18 cellular contexts compared by ENCODE assay signal in genomic region chr4:39339968-39340367, GRCh38. TPM values are rescaled to one million over a fixed set of nuclear protein-coding genes. Genes with fewer than 3 reads are reported as not detected.
A peak's percentile ranks its signal among the peaks of the same experiment; 100 is the strongest.
DNase-seq lines count a peak whose midpoint lies in the region; ATAC-seq, FAIRE-seq and TF ChIP-seq lines count a peak whose summit lies in the region.
"Had no signal": no experiment of that assay in that cellular context is flagged by ENCODE, and none has a peak within 500 bp of the region (broad histone marks: within the 10 kb centered on the region; RNA-seq: fewer than 3 reads in every experiment).

No MANE protein-coding gene starts in this region.

- WGBS in HepG2 (ENCODE audit: low lambda C conversion rate), result 42% methylated on average over 2 of the region's 2 CpGs
- WGBS in suprapubic skin, result 96% methylated on average over 2 of the region's 2 CpGs

- in situ Hi-C loops in HepG2 (cut with HindIII; ENCODE audit: extremely low pct_ligation_motif_present, low pct_unique_long_range_greater_than_20kb), result no loop called here

- peaks cover 8% of the 10 kb centered on the region for H3K36me3 Mint-ChIP-seq in T-helper 17 cell (ENCODE audit: low read depth)

- no peaks in the 10 kb centered on the region for H3K27me3 Mint-ChIP-seq in T-helper 17 cell
- H3K27me3 Mint-ChIP-seq: CD4-positive, alpha-beta memory T cell had no signal

- POLR2A ChIA-PET in HepG2 (lab: Yijun Ruan, JAX), result interaction anchor here (1.3 to 2.4 kb wide), 4 partner anchors 11 to 296 kb away, joined by 3 to 20 read pairs (median 6); partner anchors contain the start of gene RFC1

- H3K27ac ChIP-seq in HepG2 (ENCODE audit: extremely low read length, insufficient read depth, low read length), result peak overlapping the region; percentile 80
- peak overlapping the region; percentile 2 for H3K27ac ChIP-seq in upper lobe of right lung
- H3K27ac ChIP-seq in suprapubic skin, result no peak overlapping the region

- peak overlapping the region; percentile 60 for H3K4me2 ChIP-seq in HepG2 (ENCODE audit: low read depth, low read length)

- no peak overlapping the region for H2AFZ ChIP-seq in HepG2 (ENCODE audit: low read length)

- peaks cover 0 to 3% of the 10 kb centered on the region in 2 experiments; a peak in 1 of 5 replicates for H3K36me3 ChIP-seq in HepG2 (replicated peaks in 1 of 2; ENCODE audit: control insufficient read depth in 1 of 2, insufficient read depth in 2 of 2, low read length in 2 of 2)
- peaks cover 11% of the 10 kb centered on the region for H3K36me3 ChIP-seq in upper lobe of right lung
- peaks cover 28% of the 10 kb centered on the region for H3K36me3 ChIP-seq in suprapubic skin

- no TSS peak for BruUV-seq in HepG2 (replicated peaks; lab: Mats Ljungman, UMichigan)

- no peak overlapping the region for H3K4me3 Mint-ChIP-seq in T-helper 17 cell
- H3K4me3 Mint-ChIP-seq: CD4-positive, alpha-beta memory T cell; HFFc6 had no signal

- peaks cover 17% of the 10 kb centered on the region for H3K4me1 Mint-ChIP-seq in T-helper 17 cell

- H3K4me1 ChIP-seq in HepG2 (ENCODE audit: insufficient read depth, low read length) (peaks cover 83% of the 10 kb centered on the region), upper lobe of right lung (peaks cover 5% of the 10 kb centered on the region), suprapubic skin (no peaks in the 10 kb centered on the region)
- H3K4me1 ChIP-seq: HAP-1 had no signal

- H3K9ac ChIP-seq in HepG2 (ENCODE audit: insufficient read depth, low read depth, low read length), result no peak overlapping the region; the same call in 1 of the 2 replicates

- H3K27me3 ChIP-seq in HepG2 (ENCODE audit: control insufficient read depth in 1 of 2, insufficient read depth in 2 of 2, low read length in 2 of 2) (no peaks in the 10 kb centered on the region), upper lobe of right lung (no peaks in the 10 kb centered on the region), suprapubic skin (no peaks in the 10 kb centered on the region)

- CTCF ChIA-PET in HepG2 (lab: Yijun Ruan, JAX; ENCODE audit: low intra/inter-chr PET ratio, low total read pairs), result no interaction called here

- H3K9me3 ChIP-seq in T-helper 17 cell (ENCODE audit: control insufficient read depth, low read length, poor library complexity, severe bottlenecking) (no peaks in the 10 kb centered on the region), HepG2 (ENCODE audit: low read length) (no peaks in the 10 kb centered on the region), upper lobe of right lung (no peaks in the 10 kb centered on the region), suprapubic skin (no peaks in the 10 kb centered on the region)
- H3K9me3 ChIP-seq: HAP-1 had no signal

- intact Hi-C loops in HepG2 (cut with micrococcal nuclease; ENCODE audit: unreplicated experiment), result loop anchor here (2.0 to 5.0 kb wide), 2 partner anchors 37 to 67 kb away; partner anchors contain the start of gene KLB
- intact Hi-C loops in upper lobe of right lung (cut with DNase I), result no loop called here

- DNase-seq in T-helper 17 cell (no peak), HepG2 (ENCODE audit: low spot score) (no peak), upper lobe of right lung (no peak), NCI-H2171 (lab: John Stamatoyannopoulos, UW) (no peak), suprapubic skin (ENCODE audit: low spot score in 2 of 2) (no peak)
- DNase-seq: C1 segment of cervical spinal cord; Calu3; CD4-positive, alpha-beta memory T cell; COR-L47; DMS153; DND-41; GDM1; GOT3; HFFc6 had no signal

- no peak for TF ChIP-seq RAD21 in HepG2 (CRISPR knock-in tag; IDR thresholded peaks at IDR 0.05)

- H4K20me1 ChIP-seq in HepG2 (ENCODE audit: insufficient read depth, low read length), result no peaks in the 10 kb centered on the region

- TF ChIP-seq EP300 in HepG2 (IDR thresholded peaks at IDR 0.05; ENCODE audit: low read depth in 2 of 2, low read length in 2 of 2), result peak in 1 of 2 experiments; percentile 39; a peak in 1 of 4 replicates
- no peak for TF ChIP-seq EP300 in HepG2 (CRISPR knock-in tag; IDR thresholded peaks at IDR 0.05; ENCODE audit: borderline replicate concordance)
- TF ChIP-seq EP300 in suprapubic skin (IDR thresholded peaks at IDR 0.05), result no peak

- ATAC-seq in T-helper 17 cell (no peak), HepG2 (no peak), upper lobe of right lung (no peak), HG03354 (IDR thresholded peaks at IDR 0.05; ENCODE audit: poor library complexity, severe bottlenecking, unreplicated experiment) (no peak)
- ATAC-seq: GM12878 had no signal

- FAIRE-seq in HepG2 (lab: Jason Lieb, UNC), result no peak
- FAIRE-seq: GM12878, H54 had no signal

- TF ChIP-seq POLR2A in HepG2 (IDR thresholded peaks at IDR 0.05; ENCODE audit: insufficient read depth in 1 of 2, low read depth in 2 of 2, low read length in 2 of 2) (no peak), suprapubic skin (IDR thresholded peaks at IDR 0.05) (no peak)

- H3K4me3 ChIP-seq in HepG2 (replicated peaks in 1 of 3; ENCODE audit: insufficient read depth in 1 of 3, low read depth in 2 of 3, low read length in 3 of 3) (no peak overlapping the region; a peak in 1 of 6 replicates), upper lobe of right lung (no peak overlapping the region), suprapubic skin (no peak overlapping the region)
- H3K4me3 ChIP-seq: GM12878, HAP-1 had no signal

- H3K79me2 ChIP-seq in HepG2 (ENCODE audit: insufficient read depth, low read length), result peaks cover 62% of the 10 kb centered on the region

- TF ChIP-seq CTCF in HepG2 (CRISPR knock-in tag; IDR thresholded peaks at IDR 0.05), result no peak
- no peak for TF ChIP-seq CTCF in upper lobe of right lung (IDR thresholded peaks at IDR 0.05)
- TF ChIP-seq CTCF in suprapubic skin (IDR thresholded peaks at IDR 0.05), result no peak

- H3K27ac Mint-ChIP-seq in T-helper 17 cell, result peak overlapping the region; percentile 32
- H3K27ac Mint-ChIP-seq: CD4-positive, alpha-beta memory T cell; HFFc6 had no signal

TF ChIP-seq in HepG2, 621 proteins besides CTCF, POLR2A, EP300 and RAD21:
- TF ChIP-seq RFX3 (CRISPR knock-in tag; IDR thresholded peaks at IDR 0.05), result no peak
- no peak for TF ChIP-seq ZNF468 (CRISPR knock-in tag; IDR thresholded peaks at IDR 0.05)
- TF ChIP-seq RNF2 (conservative IDR thresholded peaks at IDR 0.05; ENCODE audit: low read depth), result no peak
- no peak for TF ChIP-seq MIER2 (CRISPR knock-in tag; IDR thresholded peaks at IDR 0.05)
- no peak for TF ChIP-seq FOXA1 (IDR thresholded peaks at IDR 0.05)
- TF ChIP-seq FOXA1 (CRISPR knock-in tag; IDR thresholded peaks at IDR 0.05), result peak; percentile 53; the same call in 1 of the 2 replicates
- TF ChIP-seq ZBTB7A (CRISPR knock-in tag; IDR thresholded peaks at IDR 0.05), result no peak
- peak; percentile 77 for TF ChIP-seq FOXA3 (CRISPR knock-in tag; IDR thresholded peaks at IDR 0.05)
- TF ChIP-seq SOX13 (IDR thresholded peaks at IDR 0.05), result no peak
- peak in 1 of 2 experiments; percentile 17; a peak in 1 of 4 replicates for TF ChIP-seq SOX13 (CRISPR knock-in tag; conservative IDR thresholded peaks at IDR 0.05 in 1 of 2, IDR thresholded peaks at IDR 0.05 in 1 of 2)
- no peak for TF ChIP-seq U2AF2 (IDR thresholded peaks at IDR 0.05; ENCODE audit: low read depth, low read length)
- TF ChIP-seq MIXL1 (CRISPR knock-in tag; IDR thresholded peaks at IDR 0.05), result 0 out of 2 replicates have a peak, but pooled peaks have one; percentile 8
- TF ChIP-seq ZNF567 (CRISPR knock-in tag; IDR thresholded peaks at IDR 0.05; ENCODE audit: borderline replicate concordance), result no peak
- no peak for TF ChIP-seq SNAPC2 (CRISPR knock-in tag; IDR thresholded peaks at IDR 0.05)
- TF ChIP-seq ZNF816 (CRISPR knock-in tag; IDR thresholded peaks at IDR 0.05; ENCODE audit: borderline replicate concordance), result no peak
- no peak for TF ChIP-seq FOXP1 (IDR thresholded peaks at IDR 0.05)
- TF ChIP-seq FOXP1 (CRISPR knock-in tag; IDR thresholded peaks at IDR 0.05), result peak; percentile 22; the same call in 1 of the 2 replicates
- TF ChIP-seq GATAD2A (CRISPR knock-in tag; IDR thresholded peaks at IDR 0.05), result peak; percentile 43; the same call in 1 of the 2 replicates
TF ChIP-seq in HepG2: peak in this region for 6.

RNA-seq across cellular contexts. Expression of gene RFC1, which starts 26.2 kb away (rescaled TPM):
- total RNA-seq in T-helper 17 cell (10 to 100 TPM; 72.5 to 86.3 TPM), HepG2 (2016; rRNA removed; fragmentation: Illumina TruSeq; extraction: Trizol) (78.8 and 118 TPM in 2 replicates), upper lobe of right lung (55.5 TPM), suprapubic skin (10 to 100 TPM; 24.9 to 40.1 (median 27.0) TPM)
- total RNA-seq in HepG2 (2016; cell fraction: cytosol; rRNA removed; fragmentation: Illumina TruSeq; extraction: Trizol; ENCODE audit: low read depth), result 21.8 and 22.9 TPM in 2 replicates
- 76.0 and 117 TPM in 2 replicates for total RNA-seq in HepG2 (2016; cell fraction: insoluble cytoplasmic fraction; rRNA removed; fragmentation: Illumina TruSeq; extraction: Trizol)
- 29.8 and 32.6 TPM in 2 replicates for total RNA-seq in HepG2 (2016; cell fraction: membrane; rRNA removed; fragmentation: Illumina TruSeq; extraction: Trizol)
- total RNA-seq in HepG2 (2016; cell fraction: nucleus; rRNA removed; fragmentation: Illumina TruSeq; extraction: Trizol), result 76.8 and 78.9 TPM in 2 replicates
- polyA plus RNA-seq in HepG2 (2011; rRNA removed), result 8.5 and 15.9 TPM in 2 replicates
- polyA plus RNA-seq in HepG2 (2011; cell fraction: cytosol; rRNA removed), result 14.7 and 19.0 TPM in 2 replicates
- 15.3 and 15.9 TPM in 2 replicates for polyA plus RNA-seq in HepG2 (2011; cell fraction: nucleus; rRNA removed)
- polyA plus RNA-seq in HepG2 (2012), result 36.0 and 49.9 TPM in 2 replicates
- polyA plus RNA-seq in HepG2 (2016; cell fraction: cytosol; fragmentation: Illumina TruSeq; extraction: Trizol; ENCODE audit: low read depth), result 2.5 and 2.6 TPM in 2 replicates
- polyA plus RNA-seq in HepG2 (2016; cell fraction: insoluble cytoplasmic fraction; fragmentation: Illumina TruSeq; extraction: Trizol; ENCODE audit: low read depth), result 97.4 and 97.7 TPM in 2 replicates
- 7.6 and 11.5 TPM in 2 replicates for polyA plus RNA-seq in HepG2 (2016; cell fraction: membrane; fragmentation: Illumina TruSeq; extraction: Trizol; ENCODE audit: low read depth)
- polyA plus RNA-seq in HepG2 (2016; cell fraction: nucleus; fragmentation: Illumina TruSeq; extraction: Trizol; ENCODE audit: insufficient read depth, low read depth), result 67.8 and 70.4 TPM in 2 replicates
- polyA minus RNA-seq in HepG2 (2011; rRNA and poly(A)+ RNA removed; ENCODE audit: low replicate concordance), result 29.7 and 32.1 TPM in 2 replicates
- polyA minus RNA-seq in HepG2 (2011; cell fraction: cytosol; rRNA and poly(A)+ RNA removed), result 50.7 and 53.5 TPM in 2 replicates
- polyA minus RNA-seq in HepG2 (2011; cell fraction: nucleus; rRNA and poly(A)+ RNA removed), result 59.6 and 61.7 TPM in 2 replicates
